ENCODE assay signal across 12 cellular contexts in genomic region chr6:14228571-14228970, GRCh38.
DNase-seq lines count a peak whose midpoint lies in the region; ATAC-seq and TF ChIP-seq lines count a peak whose summit lies in the region.
"Had no signal": no experiment of that assay in that cellular context is flagged by ENCODE, and none has a peak within 500 bp of the region (broad histone marks: within the 10 kb centered on the region; RNA-seq: fewer than 3 reads in every experiment).

No MANE protein-coding gene starts in this region.

- CTCF ChIA-PET in activated CD8-positive, alpha-beta memory T cell treated with anti-CD3 and anti-CD28 coated beads, Interleukin-2, amount 10 ng/mL, durations not matched to agents 7 days and 5 days (lab: Charles Lee), result interaction anchor here (1.5 kb wide), 1 partner anchor 17 kb away, joined by 5 read pairs; no protein-coding TSS in a partner anchor

- H3K4me1 Mint-ChIP-seq in activated CD8-positive, alpha-beta memory T cell treated with anti-CD3 and anti-CD28 coated beads, Interleukin-2, amount 10 ng/mL, durations not matched to agents 7 days and 5 days, result peaks cover 3% of the 10 kb centered on the region
- H3K4me1 Mint-ChIP-seq in endothelial cell (ENCODE audit: unreplicated experiment), result no peaks in the 10 kb centered on the region

- no peak overlapping the region for H3K4me3 ChIP-seq in fibroblast of pulmonary artery (replicated peaks; ENCODE audit: low read depth, low read length)
- H3K4me3 ChIP-seq: testis had no signal

- peaks cover 4% of the 10 kb centered on the region for H3K9me3 Mint-ChIP-seq in activated CD8-positive, alpha-beta memory T cell treated with anti-CD3 and anti-CD28 coated beads, Interleukin-2, amount 10 ng/mL, durations not matched to agents 7 days and 5 days (ENCODE audit: low read depth)
- no peaks in the 10 kb centered on the region for H3K9me3 Mint-ChIP-seq in endothelial cell (ENCODE audit: unreplicated experiment)
- H3K9me3 Mint-ChIP-seq: activated naive CD4-positive, alpha-beta T cell treated with anti-CD3 and anti-CD28 coated beads, Interleukin-2, amount 50 U/mL, for 24 hours had no signal

- H3K27ac Mint-ChIP-seq in activated CD8-positive, alpha-beta memory T cell treated with anti-CD3 and anti-CD28 coated beads, Interleukin-2, amount 10 ng/mL, durations not matched to agents 7 days and 5 days, result no peak overlapping the region
- no peak overlapping the region for H3K27ac Mint-ChIP-seq in endothelial cell (ENCODE audit: unreplicated experiment)
- H3K27ac Mint-ChIP-seq: activated naive CD4-positive, alpha-beta T cell treated with anti-CD3 and anti-CD28 coated beads, Interleukin-2, amount 50 U/mL, for 24 hours had no signal

- TF ChIP-seq CTCF in fibroblast of pulmonary artery (IDR thresholded peaks at IDR 0.05; ENCODE audit: low read length, missing control alignments), result no peak
- TF ChIP-seq CTCF in endothelial cell (IDR thresholded peaks at IDR 0.05; ENCODE audit: unreplicated experiment), result no peak

- H3K27me3 Mint-ChIP-seq in activated CD8-positive, alpha-beta memory T cell treated with anti-CD3 and anti-CD28 coated beads, Interleukin-2, amount 10 ng/mL, durations not matched to agents 7 days and 5 days, result no peaks in the 10 kb centered on the region
- H3K27me3 Mint-ChIP-seq in endothelial cell (ENCODE audit: unreplicated experiment), result peaks cover 2% of the 10 kb centered on the region
- H3K27me3 Mint-ChIP-seq: activated naive CD4-positive, alpha-beta T cell treated with anti-CD3 and anti-CD28 coated beads, Interleukin-2, amount 50 U/mL, for 24 hours had no signal

- H3K36me3 Mint-ChIP-seq in activated CD8-positive, alpha-beta memory T cell treated with anti-CD3 and anti-CD28 coated beads, Interleukin-2, amount 10 ng/mL, durations not matched to agents 7 days and 5 days, result peaks cover 4% of the 10 kb centered on the region
- H3K36me3 Mint-ChIP-seq in endothelial cell (ENCODE audit: low read depth, unreplicated experiment), result no peaks in the 10 kb centered on the region

- peak; percentile 65 for DNase-seq in activated CD8-positive, alpha-beta memory T cell treated with anti-CD3 and anti-CD28 coated beads for 24 hours
- DNase-seq in activated CD8-positive, alpha-beta memory T cell treated with anti-CD3 and anti-CD28 coated beads, Interleukin-2, amount 10 ng/mL, durations not matched to agents 7 days and 5 days, result no peak
- DNase-seq in RPMI7951 (ENCODE audit: low read depth) (peak; percentile 77), fibroblast of pulmonary artery (ENCODE audit: low read depth) (peak; percentile 18), endothelial cell (ENCODE audit: low spot score) (no peak), hippocampal formation (lab: John Stamatoyannopoulos, UW) (no peak)
- peak; percentile 16 to 20 for DNase-seq in stimulated activated CD8-positive, alpha-beta memory T cell treated with anti-CD3 and anti-CD28 coated beads, Interleukin-7, amount 100 ng/mL, for 4 hours (ENCODE audit: low read depth in 2 of 2)
- DNase-seq in effector CD4-positive, alpha-beta T cell, result no peak
- DNase-seq: effector memory CD4-positive, alpha-beta T cell; T-helper 9 cell; testis had no signal

- ATAC-seq in activated CD8-positive, alpha-beta memory T cell treated with anti-CD3 and anti-CD28 coated beads, Interleukin-2, amount 10 ng/mL, durations not matched to agents 7 days and 5 days, result no peak

- no peak overlapping the region for H3K4me3 Mint-ChIP-seq in activated CD8-positive, alpha-beta memory T cell treated with anti-CD3 and anti-CD28 coated beads, Interleukin-2, amount 10 ng/mL, durations not matched to agents 7 days and 5 days
- H3K4me3 Mint-ChIP-seq in endothelial cell (ENCODE audit: unreplicated experiment), result no peak overlapping the region
- H3K4me3 Mint-ChIP-seq: activated naive CD4-positive, alpha-beta T cell treated with anti-CD3 and anti-CD28 coated beads, Interleukin-2, amount 50 U/mL, for 24 hours had no signal

Comparison
In these comparisons a context has a peak if more than half of its experiments do, and no peak if none do; other contexts are left out.
1. DNase-seq: peak in activated CD8-positive, alpha-beta memory T cell treated with anti-CD3 and anti-CD28 coated beads for 24 hours (single experiment), RPMI7951 (single experiment), fibroblast of pulmonary artery (single experiment) and stimulated activated CD8-positive, alpha-beta memory T cell treated with anti-CD3 and anti-CD28 coated beads, Interleukin-7, amount 100 ng/mL, for 4 hours (2 of 2); none in activated CD8-positive, alpha-beta memory T cell treated with anti-CD3 and anti-CD28 coated beads, Interleukin-2, amount 10 ng/mL, durations not matched to agents 7 days and 5 days (single experiment), effector CD4-positive, alpha-beta T cell (single experiment), endothelial cell (single experiment) and hippocampal formation (0 of 2).